Comparison of ENCODE assay signal across 15 cellular contexts in the genomic region with DNA sequence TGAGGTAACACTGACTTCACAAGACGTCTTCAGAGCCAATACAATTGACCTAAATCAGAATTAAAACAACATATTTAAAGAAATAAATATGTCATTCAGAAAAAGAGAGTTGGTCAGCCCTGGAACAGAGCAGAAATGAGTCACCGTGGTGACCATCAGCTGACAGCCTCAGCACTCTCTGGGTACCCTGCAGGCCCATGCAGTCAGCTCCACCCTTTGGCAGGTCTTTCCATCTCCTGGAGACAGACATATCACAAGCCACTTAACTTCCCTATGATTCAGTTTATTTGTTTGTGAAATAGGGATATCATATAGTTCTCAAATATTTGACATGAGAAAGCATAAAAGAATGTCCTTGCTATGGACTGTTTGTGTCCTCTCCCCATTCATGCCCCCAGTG.
A peak's percentile ranks its signal among the peaks of the same experiment; 100 is the strongest.
DNase-seq lines count a peak whose midpoint lies in the region; ATAC-seq and TF ChIP-seq lines count a peak whose summit lies in the region.
"Had no signal": no experiment of that assay in that cellular context is flagged by ENCODE, and none has a peak within 500 bp of the region (broad histone marks: within the 10 kb centered on the region; RNA-seq: fewer than 3 reads in every experiment).

No MANE protein-coding gene starts in this region.

- H3K4me3 Mint-ChIP-seq in neural crest cell (no peak overlapping the region), mesothelial cell of epicardium (no peak overlapping the region)
- H3K4me3 Mint-ChIP-seq: activated CD8-positive, alpha-beta memory T cell treated with anti-CD3 and anti-CD28 coated beads, Interleukin-2, amount 10 ng/mL, durations not matched to agents 7 days and 5 days; IgD-negative memory B cell had no signal

- peaks cover 2% of the 10 kb centered on the region for H3K9me3 Mint-ChIP-seq in neural crest cell
- H3K9me3 Mint-ChIP-seq in mesothelial cell of epicardium = peaks cover 6% of the 10 kb centered on the region

- H3K27me3 Mint-ChIP-seq in neural crest cell (ENCODE audit: low read depth) (no peaks in the 10 kb centered on the region), mesothelial cell of epicardium (ENCODE audit: low read depth) (no peaks in the 10 kb centered on the region)
- H3K27me3 Mint-ChIP-seq: activated CD8-positive, alpha-beta memory T cell treated with anti-CD3 and anti-CD28 coated beads, Interleukin-2, amount 10 ng/mL, durations not matched to agents 7 days and 5 days; IgD-negative memory B cell had no signal

- H3K4me1 Mint-ChIP-seq in neural crest cell (peaks cover 41% of the 10 kb centered on the region), mesothelial cell of epicardium (no peaks in the 10 kb centered on the region)
- H3K4me1 Mint-ChIP-seq: activated CD8-positive, alpha-beta memory T cell treated with anti-CD3 and anti-CD28 coated beads, Interleukin-2, amount 10 ng/mL, durations not matched to agents 7 days and 5 days had no signal

- in situ Hi-C loops in astrocyte of the spinal cord (cut with HindIII; ENCODE audit: low sequenced_read_pairs) = no loop called here

- DNase-seq in astrocyte of the spinal cord (ENCODE audit: low read depth, low spot score) (peak; percentile 18), neural crest cell (ENCODE audit: low read depth, low spot score) (no peak), mesothelial cell of epicardium (ENCODE audit: low spot score in 2 of 2, unreplicated experiment in 2 of 2) (no peak), COLO829 (ENCODE audit: low spot score) (no peak), NCI-H1694 treated with DMSO at 0.1 percent for 48 hours (lab: John Stamatoyannopoulos, UW) (no peak)
- DNase-seq: activated CD8-positive, alpha-beta memory T cell treated with anti-CD3 and anti-CD28 coated beads, Interleukin-2, amount 10 ng/mL, durations not matched to agents 7 days and 5 days; head of caudate nucleus; NCI-H2081 treated with DMSO at 0.1 percent for 48 hours; posterior cingulate gyrus; stimulated activated CD4-positive, alpha-beta T cell treated with anti-CD3 and anti-CD28 coated beads, Interleukin-2, amount 100 ng/mL, for 24 hours; stimulated activated naive CD4-positive, alpha-beta T cell treated with Interleukin-2 at 50 U/mL for 16 hours had no signal

- TF ChIP-seq CTCF in astrocyte of the spinal cord (IDR thresholded peaks at IDR 0.05; ENCODE audit: low read depth, low read length) = no peak
- no peak for TF ChIP-seq CTCF in neural crest cell (conservative IDR thresholded peaks at IDR 0.05)
- no peak for TF ChIP-seq CTCF in mesothelial cell of epicardium (IDR thresholded peaks at IDR 0.05; ENCODE audit: unreplicated experiment)

- no peak overlapping the region for H3K4me3 ChIP-seq in astrocyte of the spinal cord (ENCODE audit: low read depth, low read length)

- peak overlapping the region; percentile 13 for H3K27ac Mint-ChIP-seq in neural crest cell (ENCODE audit: unreplicated experiment)
- no peak overlapping the region for H3K27ac Mint-ChIP-seq in mesothelial cell of epicardium
- H3K27ac Mint-ChIP-seq: activated CD8-positive, alpha-beta memory T cell treated with anti-CD3 and anti-CD28 coated beads, Interleukin-2, amount 10 ng/mL, durations not matched to agents 7 days and 5 days; IgD-negative memory B cell had no signal

- TF ChIP-seq POLR2A in GM18505 (IDR thresholded peaks at IDR 0.05; ENCODE audit: borderline replicate concordance, extremely low read depth, insufficient read depth, insufficient read length) = no peak

- ATAC-seq in GM19023 (IDR thresholded peaks at IDR 0.05; ENCODE audit: unreplicated experiment) (peak; percentile 50), HG03378 (IDR thresholded peaks at IDR 0.05; ENCODE audit: unreplicated experiment) (peak; percentile 64), GM18505 (IDR thresholded peaks at IDR 0.05; ENCODE audit: unreplicated experiment) (no peak)
- ATAC-seq: activated CD8-positive, alpha-beta memory T cell treated with anti-CD3 and anti-CD28 coated beads, Interleukin-2, amount 10 ng/mL, durations not matched to agents 7 days and 5 days had no signal

- peaks cover 2% of the 10 kb centered on the region for H3K36me3 Mint-ChIP-seq in neural crest cell (ENCODE audit: low read depth)
- no peaks in the 10 kb centered on the region for H3K36me3 Mint-ChIP-seq in mesothelial cell of epicardium
- H3K36me3 Mint-ChIP-seq: activated CD8-positive, alpha-beta memory T cell treated with anti-CD3 and anti-CD28 coated beads, Interleukin-2, amount 10 ng/mL, durations not matched to agents 7 days and 5 days had no signal
